8 cellular contexts compared by ENCODE assay signal in genomic region chr6:100880149-100880900, GRCh38. TPM values are rescaled to one million over a fixed set of nuclear protein-coding genes. Genes with fewer than 3 reads are reported as not detected.
DNase-seq lines count a peak whose midpoint lies in the region; ATAC-seq, FAIRE-seq and TF ChIP-seq lines count a peak whose summit lies in the region.

No MANE protein-coding gene starts in this region.

- no peaks in the 10 kb centered on the region for H3K27me3 ChIP-seq in endothelial cell of umbilical vein (ENCODE audit: control insufficient read depth in 2 of 2, insufficient read depth in 2 of 2, low read length in 2 of 2)

- TF ChIP-seq CTCF in endothelial cell of umbilical vein (IDR thresholded peaks at IDR 0.05; ENCODE audit: extremely low read depth in 1 of 2, insufficient read depth in 1 of 2, low read depth in 1 of 2, low read length in 2 of 2), result no peak

- H3K79me2 ChIP-seq in endothelial cell of umbilical vein (ENCODE audit: control insufficient read depth, insufficient read depth, low read length), result peaks cover 55% of the 10 kb centered on the region

- POLR2A ChIA-PET in endothelial cell of umbilical vein (lab: Charles Lee), result no interaction called here

- peak overlapping the region; percentile 92 for H3K4me2 ChIP-seq in endothelial cell of umbilical vein (ENCODE audit: insufficient read depth, low read length)

- H3K4me3 ChIP-seq in endothelial cell of umbilical vein (replicated peaks in 1 of 3; ENCODE audit: insufficient read depth in 1 of 3, low read depth in 1 of 3, low read length in 3 of 3), result peak overlapping the region; percentile 65 to 94 (median 70)

- CTCF ChIA-PET in endothelial cell of umbilical vein (lab: Charles Lee), result interaction anchor here (0.8 kb wide), 1 partner anchor 773 kb away, joined by 3 read pairs; no protein-coding TSS in a partner anchor

- no peak for TF ChIP-seq POLR2A in endothelial cell of umbilical vein (IDR thresholded peaks at IDR 0.05; ENCODE audit: low read depth, low read length)

- intact Hi-C loops in endothelial cell of umbilical vein (cut with micrococcal nuclease), result no loop called here

- H2AFZ ChIP-seq in endothelial cell of umbilical vein (ENCODE audit: low read depth, low read length), result peak overlapping the region; percentile 82

- DNase-seq in NCI-H82 (lab: John Stamatoyannopoulos, UW), result peak; percentile 37
- DNase-seq in NCI-H82 treated with DMSO at 0.1 percent for 48 hours (lab: John Stamatoyannopoulos, UW; ENCODE audit: unreplicated experiment), result no peak
- DNase-seq in RPMI7951 (ENCODE audit: low read depth), result peak; percentile 14
- DNase-seq in endothelial cell of umbilical vein (ENCODE audit: low read depth, low spot score), result peak; percentile 8
- DNase-seq in non-pigmented ciliary epithelial cell (ENCODE audit: low read depth), result peak; percentile 8
- DNase-seq in stimulated activated CD8-positive, alpha-beta memory T cell treated with anti-CD3 and anti-CD28 coated beads, Interleukin-4, amount 100 ng/mL, for 48 hours, result no peak
- DNase-seq in stimulated activated CD4-positive, alpha-beta T cell treated with anti-CD3 and anti-CD28 coated beads, Interleukin-4, amount 100 ng/mL, for 24 hours, result no peak

- H3K27ac ChIP-seq in endothelial cell of umbilical vein (ENCODE audit: insufficient read depth, low read depth, low read length), result peak overlapping the region; percentile 51

- H3K9ac ChIP-seq in endothelial cell of umbilical vein (replicated peaks; ENCODE audit: extremely low read depth, insufficient read depth, low read length), result peak overlapping the region; percentile 70

- no peak for ATAC-seq in GM21825 (IDR thresholded peaks at IDR 0.05; ENCODE audit: unreplicated experiment)

- no peaks in the 10 kb centered on the region for H3K9me3 ChIP-seq in endothelial cell of umbilical vein (replicated peaks; ENCODE audit: control insufficient read depth, insufficient read depth, low read length)

- TSS peak; percentile 41 for BruUV-seq in endothelial cell of umbilical vein (replicated peaks; lab: Mats Ljungman, UMichigan)

- no peaks in the 10 kb centered on the region for H4K20me1 ChIP-seq in endothelial cell of umbilical vein (replicated peaks; ENCODE audit: control insufficient read depth, extremely low read depth, insufficient read depth, low read length)

- peaks cover 16% of the 10 kb centered on the region for H3K4me1 ChIP-seq in endothelial cell of umbilical vein (ENCODE audit: control insufficient read depth, extremely low read depth, insufficient read depth, low read length)

- H3K36me3 ChIP-seq in endothelial cell of umbilical vein (ENCODE audit: control insufficient read depth in 2 of 2, extremely low read depth in 1 of 2, insufficient read depth in 2 of 2, low read length in 2 of 2), result no peaks in the 10 kb centered on the region

- FAIRE-seq in endothelial cell of umbilical vein (lab: Jason Lieb, UNC), result no peak

- no peaks in the 10 kb centered on the region for H3K9me1 ChIP-seq in endothelial cell of umbilical vein (replicated peaks; ENCODE audit: control insufficient read depth, extremely low read depth, insufficient read depth, low read length)

- dilution Hi-C loops in endothelial cell of umbilical vein (cut with MboI; ENCODE audit: extremely low pct_ligation_motif_present, low sequenced_read_pairs), result no loop called here

TF ChIP-seq in endothelial cell of umbilical vein, 7 proteins besides CTCF, POLR2A, EP300 and RAD21:
- no peak for TF ChIP-seq JUN (IDR thresholded peaks at IDR 0.05; ENCODE audit: borderline replicate concordance, insufficient read depth, insufficient read length, low read depth)
- TF ChIP-seq GATA2 (IDR thresholded peaks at IDR 0.05; ENCODE audit: insufficient read depth, insufficient read length, low read depth, low read length), result no peak
- no peak for TF ChIP-seq EZH2 (IDR thresholded peaks at IDR 0.05; ENCODE audit: borderline replicate concordance, low read depth, low read length, severe bottlenecking)
- TF ChIP-seq MAX (IDR thresholded peaks at IDR 0.05; ENCODE audit: insufficient read depth, insufficient read length), result no peak
- TF ChIP-seq POLR2AphosphoS5 (IDR thresholded peaks at IDR 0.05; ENCODE audit: insufficient read depth, low read depth, low read length), result no peak
- no peak for TF ChIP-seq MYC (IDR thresholded peaks at IDR 0.05; ENCODE audit: low read depth, low read length)
- no peak for TF ChIP-seq FOS (IDR thresholded peaks at IDR 0.05; ENCODE audit: borderline replicate concordance, insufficient read depth, low read length)

RNA-seq across cellular contexts. Expression of gene ASCC3, which starts 0.8 kb away (rescaled TPM):
- 40.7 and 42.1 TPM in 2 replicates for total RNA-seq in RPMI7951 (2014; rRNA removed; shearing (Covaris generic))
- 57.2 and 64.6 TPM in 2 replicates for total RNA-seq in endothelial cell of umbilical vein
- 13.4 and 15.7 TPM in 2 replicates for polyA plus RNA-seq in endothelial cell of umbilical vein
- 17.6 and 20.6 TPM in 2 replicates for polyA plus RNA-seq in endothelial cell of umbilical vein (2011; cell fraction: cytosol; rRNA removed)
- 29.4 and 31.0 TPM in 2 replicates for polyA plus RNA-seq in endothelial cell of umbilical vein (2011; cell fraction: nucleus; rRNA removed)
- polyA plus RNA-seq in endothelial cell of umbilical vein (2012), result 26.9 and 45.6 TPM in 2 replicates
- polyA minus RNA-seq in endothelial cell of umbilical vein, result 49.6 and 54.7 TPM in 2 replicates
- 31.6 TPM for polyA minus RNA-seq in endothelial cell of umbilical vein (2011; cell fraction: cytosol; rRNA and poly(A)+ RNA removed)
- 96.3 and 135 TPM in 2 replicates for polyA minus RNA-seq in endothelial cell of umbilical vein (2011; cell fraction: nucleus; rRNA and poly(A)+ RNA removed)

Comparison
In these comparisons a context has a peak if more than half of its experiments do, and no peak if none do; other contexts are left out.
1. DNase-seq: peak in NCI-H82 (single experiment), RPMI7951 (single experiment), endothelial cell of umbilical vein (single experiment) and non-pigmented ciliary epithelial cell (single experiment); none in NCI-H82 treated with DMSO at 0.1 percent for 48 hours (single experiment), stimulated activated CD8-positive, alpha-beta memory T cell treated with anti-CD3 and anti-CD28 coated beads, Interleukin-4, amount 100 ng/mL, for 48 hours (single experiment) and stimulated activated CD4-positive, alpha-beta T cell treated with anti-CD3 and anti-CD28 coated beads, Interleukin-4, amount 100 ng/mL, for 24 hours (single experiment).